In genomic region chr12:32843528-32844095, GRCh38 we compare ENCODE assay signal across 16 cellular contexts. TPM values are rescaled to one million over a fixed set of nuclear protein-coding genes. Genes with fewer than 3 reads are reported as not detected.
A peak's percentile ranks its signal among the peaks of the same experiment; 100 is the strongest.
DNase-seq lines count a peak whose midpoint lies in the region; ATAC-seq lines count a peak whose summit lies in the region.
"Had no signal": no experiment of that assay in that cellular context is flagged by ENCODE, and none has a peak within 500 bp of the region (broad histone marks: within the 10 kb centered on the region; RNA-seq: fewer than 3 reads in every experiment).

No MANE protein-coding gene starts in this region.

- no peaks in the 10 kb centered on the region for H3K36me3 ChIP-seq in iPS-18a (ENCODE audit: control insufficient read depth, low read depth, low read length)

- no peak overlapping the region for H3K27ac ChIP-seq in iPS-18a (ENCODE audit: low read length)
- H3K27ac ChIP-seq: RWPE1 had no signal

- ATAC-seq in sciatic nerve (peak; percentile 93), GM21360 (IDR thresholded peaks at IDR 0.05; ENCODE audit: unreplicated experiment) (no peak), HG03571 (IDR thresholded peaks at IDR 0.05; ENCODE audit: unreplicated experiment) (no peak)
- ATAC-seq: natural killer cell treated with Interleukin-12 subunit alpha and Interleukin-12 subunit beta and Interleukin-15 and Interleukin-18, amount 100 ng/mL, for 72 hours had no signal

- DNase-seq in KBM-7 (peak; percentile 1), amniotic epithelial cell (ENCODE audit: low read depth) (peak; percentile 72), sciatic nerve (ENCODE audit: low spot score) (no peak), NCI-H1092 treated with DMSO at 0.1 percent for 48 hours (lab: John Stamatoyannopoulos, UW) (no peak)
- DNase-seq: activated CD4-positive, alpha-beta T cell treated with anti-CD3 and anti-CD28 coated beads for 48 hours; activated T-cell treated with anti-CD3 and anti-CD28 coated beads, Interleukin-2, amount 50 U/mL, for 1 hour; C1 segment of cervical spinal cord; foreskin melanocyte; NCI-H1694; NCI-H526 treated with DMSO at 0.1 percent for 48 hours; stimulated activated naive CD4-positive, alpha-beta T cell had no signal

- H3K4me3 ChIP-seq in iPS-18a (ENCODE audit: low read length) = peak overlapping the region; percentile 16

- peaks cover 10% of the 10 kb centered on the region for H3K4me1 ChIP-seq in iPS-18a (ENCODE audit: control insufficient read depth, low read depth, low read length)

- in situ Hi-C loops in KBM-7 (cut with MboI; ENCODE audit: low pct_unique_long_range_greater_than_20kb, low sequenced_read_pairs) = no loop called here

- H3K9me3 ChIP-seq in iPS-18a (ENCODE audit: control insufficient read depth, low read depth, low read length) = no peaks in the 10 kb centered on the region

- no peaks in the 10 kb centered on the region for H3K27me3 ChIP-seq in iPS-18a (ENCODE audit: control insufficient read depth, insufficient read depth, low read length)

- intact Hi-C loops in sciatic nerve (cut with DNase I) = no loop called here

- no peak overlapping the region for H3K9ac ChIP-seq in iPS-18a (ENCODE audit: low read length)

RNA-seq across cellular contexts. Expression of gene PKP2, which starts 53.0 kb away (rescaled TPM):
- total RNA-seq in sciatic nerve = 25.9 TPM

Comparison
In these comparisons a context has a peak if more than half of its experiments do, and no peak if none do; other contexts are left out.
1. DNase-seq: peak in KBM-7 (single experiment) and amniotic epithelial cell (single experiment); none in sciatic nerve (single experiment) and NCI-H1092 treated with DMSO at 0.1 percent for 48 hours (single experiment).